Comparison of ENCODE assay signal across 7 cellular contexts in the genomic region with DNA sequence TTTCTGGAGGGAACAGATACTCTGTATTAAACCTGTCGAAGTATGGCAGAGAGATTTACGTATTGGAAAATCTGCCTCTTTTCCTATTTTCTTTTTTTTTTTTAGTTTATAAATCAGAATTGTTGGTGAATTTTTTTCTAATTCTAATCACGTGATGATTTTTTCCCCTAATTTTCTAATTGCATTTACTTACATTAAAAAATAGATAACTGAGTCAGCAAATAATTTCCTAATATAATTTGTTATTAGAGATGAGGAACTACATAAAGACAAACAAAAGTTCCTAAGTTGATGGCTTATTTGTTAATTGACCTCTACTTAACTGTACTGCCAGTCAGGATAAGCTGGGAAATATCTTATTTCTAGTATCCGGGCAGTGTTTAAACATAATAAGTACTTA.
"Had no signal": no experiment of that assay in that cellular context is flagged by ENCODE, and none has a peak within 500 bp of the region (broad histone marks: within the 10 kb centered on the region; RNA-seq: fewer than 3 reads in every experiment).

No MANE protein-coding gene starts in this region.

- DNase-seq: H7, HFFc6, KG1 had no signal

- ATAC-seq: GM23338, HCT116 had no signal

- H3K4me2 ChIP-seq: GM23338 had no signal

- H3K9me3 ChIP-seq: HAP-1 had no signal

- H2AFZ ChIP-seq: GM23338 had no signal

- H3K27ac ChIP-seq: HL-60 had no signal

- H3K4me1 ChIP-seq: HAP-1 had no signal

- H3K36me3 ChIP-seq: HAP-1 had no signal

- H3K4me3 ChIP-seq: GM23338, HAP-1 had no signal
